Comparison of ENCODE assay signal across 1 cellular context in genomic region chr3:139937674-139938279, GRCh38.
A peak's percentile ranks its signal among the peaks of the same experiment; 100 is the strongest.
TF ChIP-seq lines count a peak whose summit lies in the region.

No MANE protein-coding gene starts in this region.

TF ChIP-seq in HepG2, 621 proteins besides CTCF, POLR2A, EP300 and RAD21 (continued from another document):
- peak; percentile 42; the same call in 1 of the 2 replicates for TF ChIP-seq SMC3 (IDR thresholded peaks at IDR 0.05; ENCODE audit: low read length)
- no peak for TF ChIP-seq MTF1 (CRISPR knock-in tag; IDR thresholded peaks at IDR 0.05)
